25 cellular contexts compared by ENCODE assay signal in genomic region chr20:5913166-5913565, GRCh38. TPM values are rescaled to one million over a fixed set of nuclear protein-coding genes. Genes with fewer than 3 reads are reported as not detected.
DNase-seq lines count a peak whose midpoint lies in the region; ATAC-seq, FAIRE-seq and TF ChIP-seq lines count a peak whose summit lies in the region.
"Had no signal": no experiment of that assay in that cellular context is flagged by ENCODE, and none has a peak within 500 bp of the region (broad histone marks: within the 10 kb centered on the region; RNA-seq: fewer than 3 reads in every experiment).

No MANE protein-coding gene starts in this region.

- H3K79me2 ChIP-seq in HepG2 (ENCODE audit: insufficient read depth, low read length), result no peaks in the 10 kb centered on the region

- H4K20me1 ChIP-seq in HepG2 (ENCODE audit: insufficient read depth, low read length), result no peaks in the 10 kb centered on the region

- ATAC-seq in HepG2 (no peak), right lobe of liver (no peak), GM18498 (IDR thresholded peaks at IDR 0.05; ENCODE audit: unreplicated experiment) (no peak)
- ATAC-seq: A549; CD8-positive, alpha-beta T cell; GM23338; T-cell had no signal

- no peak for TF ChIP-seq EP300 in HepG2 (IDR thresholded peaks at IDR 0.05; ENCODE audit: low read depth in 2 of 2, low read length in 2 of 2)
- no peak for TF ChIP-seq EP300 in HepG2 (CRISPR knock-in tag; IDR thresholded peaks at IDR 0.05; ENCODE audit: borderline replicate concordance)

- 37% methylated on average over 2 of the region's 2 CpGs for WGBS in HepG2 (ENCODE audit: low lambda C conversion rate)
- 65% methylated on average over 2 of the region's 2 CpGs for WGBS in right lobe of liver (ENCODE audit: insufficient coverage, low coverage, low lambda C conversion rate, missing lambda C conversion rate)

- POLR2A ChIA-PET in HepG2 (lab: Yijun Ruan, JAX), result no interaction called here

- H2AFZ ChIP-seq in HepG2 (ENCODE audit: low read length), result no peak overlapping the region
- H2AFZ ChIP-seq: GM23338 had no signal

- CTCF ChIA-PET in HepG2 (lab: Yijun Ruan, JAX; ENCODE audit: low intra/inter-chr PET ratio, low total read pairs), result no interaction called here

- TF ChIP-seq CTCF in HepG2 (CRISPR knock-in tag; IDR thresholded peaks at IDR 0.05) (no peak), right lobe of liver (IDR thresholded peaks at IDR 0.05) (no peak), dorsolateral prefrontal cortex (IDR thresholded peaks at IDR 0.05 in 54 of 56, conservative IDR thresholded peaks at IDR 0.05 in 2 of 56; ENCODE audit: low read depth in 1 of 56, partially characterized antibody in 56 of 56) (no peak)

- BruUV-seq in HepG2 (replicated peaks; lab: Mats Ljungman, UMichigan), result no TSS peak

- H3K4me3 ChIP-seq in HepG2 (replicated peaks in 1 of 3; ENCODE audit: insufficient read depth in 1 of 3, low read depth in 2 of 3, low read length in 3 of 3), result no peak overlapping the region
- H3K4me3 ChIP-seq in right lobe of liver, result no peak overlapping the region
- H3K4me3 ChIP-seq in dorsolateral prefrontal cortex, result peak overlapping the region in 44 of 59 donors; percentile 42 to 73 (median 63)
- H3K4me3 ChIP-seq: A549, GM23338 had no signal

- H3K9me3 ChIP-seq in HepG2 (ENCODE audit: low read length) (no peaks in the 10 kb centered on the region), right lobe of liver (no peaks in the 10 kb centered on the region)
- H3K9me3 ChIP-seq: A549, Caco-2 had no signal

- H3K27me3 ChIP-seq in HepG2 (ENCODE audit: control insufficient read depth in 1 of 2, insufficient read depth in 2 of 2, low read length in 2 of 2) (0 out of 5 replicates have a peak, but pooled peaks cover 0 to 3% of the 10 kb centered on the region in 2 experiments), right lobe of liver (no peaks in the 10 kb centered on the region), dorsolateral prefrontal cortex (peaks cover 0 to 19% (median 0%) of the 10 kb centered on the region in 45 donors)

- DNase-seq in HepG2 (ENCODE audit: low spot score), result no peak
- DNase-seq in right lobe of liver, result no peak
- peak; percentile 9 for DNase-seq in MV-4-11 (lab: John Stamatoyannopoulos, UW)
- DNase-seq in dorsolateral prefrontal cortex, result no peak
- DNase-seq in DMS53 (lab: John Stamatoyannopoulos, UW), result no peak
- DNase-seq in NCI-H128 (lab: John Stamatoyannopoulos, UW; ENCODE audit: unreplicated experiment), result no peak
- DNase-seq: Caco-2; CD8-positive, alpha-beta T cell; DMS79; H9; HFFc6; KBM-7; NCI-H1092 treated with DMSO at 0.1 percent for 48 hours; NCI-H1436 treated with DMSO at 0.1 percent for 48 hours; NCI-H187 treated with DMSO at 0.1 percent for 48 hours; Right ventricle myocardium superior; RPMI8226; T-cell had no signal

- intact Hi-C loops in HepG2 (cut with micrococcal nuclease; ENCODE audit: unreplicated experiment) (no loop called here), right lobe of liver (cut with DNase I) (no loop called here), dorsolateral prefrontal cortex (cut with DNase I) (no loop called here)

- TF ChIP-seq RAD21 in HepG2 (CRISPR knock-in tag; IDR thresholded peaks at IDR 0.05), result no peak

- no peak for FAIRE-seq in HepG2 (lab: Jason Lieb, UNC)
- FAIRE-seq: GM12892, HTR-8/SVneo had no signal

- H3K9ac ChIP-seq in HepG2 (ENCODE audit: insufficient read depth, low read depth, low read length), result no peak overlapping the region

- H3K36me3 ChIP-seq in HepG2 (replicated peaks in 1 of 2; ENCODE audit: control insufficient read depth in 1 of 2, insufficient read depth in 2 of 2, low read length in 2 of 2) (no peaks in the 10 kb centered on the region), right lobe of liver (no peaks in the 10 kb centered on the region)

- H3K27ac ChIP-seq in HepG2 (ENCODE audit: extremely low read length, insufficient read depth, low read length) (no peak overlapping the region), right lobe of liver (no peak overlapping the region), dorsolateral prefrontal cortex (peak overlapping the region in 1 of 59 donors; percentile 97)
- H3K27ac ChIP-seq: A549, C4-2B had no signal

- H3K4me2 ChIP-seq in HepG2 (ENCODE audit: low read depth, low read length), result no peak overlapping the region
- H3K4me2 ChIP-seq: A549 had no signal

- H3K4me1 ChIP-seq in HepG2 (ENCODE audit: insufficient read depth, low read length), result peaks cover 13% of the 10 kb centered on the region
- H3K4me1 ChIP-seq in right lobe of liver, result peaks cover 0 to 8% (median 0%) of the 10 kb centered on the region in 4 donors
- H3K4me1 ChIP-seq: Caco-2 had no signal

- TF ChIP-seq POLR2A in HepG2 (IDR thresholded peaks at IDR 0.05; ENCODE audit: insufficient read depth in 1 of 2, low read depth in 2 of 2, low read length in 2 of 2), result no peak
- no peak for TF ChIP-seq POLR2A in right lobe of liver (IDR thresholded peaks at IDR 0.05)

- in situ Hi-C loops in HepG2 (cut with HindIII; ENCODE audit: extremely low pct_ligation_motif_present, low pct_unique_long_range_greater_than_20kb), result no loop called here

RNA-seq across cellular contexts. Expression of gene CHGB, which starts 1.9 kb away (rescaled TPM):
- 0.20 and 0.86 TPM in 2 replicates for total RNA-seq in HepG2 (2016; rRNA removed; fragmentation: Illumina TruSeq; extraction: Trizol)
- 0.09 TPM in 1 of 2 replicates, not detected in the other for total RNA-seq in HepG2 (2016; cell fraction: cytosol; rRNA removed; fragmentation: Illumina TruSeq; extraction: Trizol; ENCODE audit: low read depth)
- total RNA-seq in HepG2 (2016; cell fraction: insoluble cytoplasmic fraction; rRNA removed; fragmentation: Illumina TruSeq; extraction: Trizol), result 0.40 and 0.58 TPM in 2 replicates
- 0.10 and 0.15 TPM in 2 replicates for total RNA-seq in HepG2 (2016; cell fraction: membrane; rRNA removed; fragmentation: Illumina TruSeq; extraction: Trizol)
- total RNA-seq in HepG2 (2016; cell fraction: nucleus; rRNA removed; fragmentation: Illumina TruSeq; extraction: Trizol), result 0.28 and 0.78 TPM in 2 replicates
- polyA plus RNA-seq in HepG2 (2011; rRNA removed), result 0.26 and 0.28 TPM in 2 replicates
- polyA plus RNA-seq in HepG2 (2011; cell fraction: cytosol; rRNA removed), result 0.32 and 0.36 TPM in 2 replicates
- 0.23 and 0.27 TPM in 2 replicates for polyA plus RNA-seq in HepG2 (2011; cell fraction: nucleus; rRNA removed)
- 0.17 and 0.56 TPM in 2 replicates for polyA plus RNA-seq in HepG2 (2012)
- polyA plus RNA-seq in HepG2 (2016; cell fraction: cytosol; fragmentation: Illumina TruSeq; extraction: Trizol; ENCODE audit: low read depth), result 0.08 and 0.15 TPM in 2 replicates
- polyA plus RNA-seq in HepG2 (2016; cell fraction: insoluble cytoplasmic fraction; fragmentation: Illumina TruSeq; extraction: Trizol; ENCODE audit: low read depth), result 0.45 and 0.49 TPM in 2 replicates
- 0.15 and 0.21 TPM in 2 replicates for polyA plus RNA-seq in HepG2 (2016; cell fraction: membrane; fragmentation: Illumina TruSeq; extraction: Trizol; ENCODE audit: low read depth)
- 1.3 and 1.4 TPM in 2 replicates for polyA plus RNA-seq in HepG2 (2016; cell fraction: nucleus; fragmentation: Illumina TruSeq; extraction: Trizol; ENCODE audit: insufficient read depth, low read depth)
- 0.12 TPM in 1 of 2 replicates, not detected in the other for polyA minus RNA-seq in HepG2 (2011; rRNA and poly(A)+ RNA removed; ENCODE audit: low replicate concordance)
- polyA minus RNA-seq in HepG2 (2011; cell fraction: cytosol; rRNA and poly(A)+ RNA removed), result 0.40 TPM in 1 of 2 replicates, not detected in the other
- not detected in 2 replicates for polyA minus RNA-seq in HepG2 (2011; cell fraction: nucleus; rRNA and poly(A)+ RNA removed)
- total RNA-seq in right lobe of liver, result under 1 TPM in 1 of 6 experiments, not detected in 5; 0.13 TPM
- total RNA-seq in dorsolateral prefrontal cortex, result 100 to 1,000 TPM in 57 of 120 experiments, 10 to 100 TPM in 63; 21.2 to 191 (median 99.8) TPM
- total RNA-seq: CD8-positive, alpha-beta T cell; NCI-H460 had no signal

RNA-seq across cellular contexts. Expression of gene TRMT6, which starts 37.2 kb away (rescaled TPM):
- total RNA-seq in HepG2 (2016; rRNA removed; fragmentation: Illumina TruSeq; extraction: Trizol) (37.8 and 51.1 TPM in 2 replicates), right lobe of liver (1 to 10 TPM; 2.8 to 5.8 (median 4.3) TPM), dorsolateral prefrontal cortex (10 to 100 TPM in 98 of 120 experiments, 1 to 10 TPM in 22; 5.5 to 20.4 (median 12.4) TPM)
- total RNA-seq in HepG2 (2016; cell fraction: cytosol; rRNA removed; fragmentation: Illumina TruSeq; extraction: Trizol; ENCODE audit: low read depth), result 3.2 and 4.1 TPM in 2 replicates
- 36.1 and 50.1 TPM in 2 replicates for total RNA-seq in HepG2 (2016; cell fraction: insoluble cytoplasmic fraction; rRNA removed; fragmentation: Illumina TruSeq; extraction: Trizol)
- 11.6 and 12.7 TPM in 2 replicates for total RNA-seq in HepG2 (2016; cell fraction: membrane; rRNA removed; fragmentation: Illumina TruSeq; extraction: Trizol)
- total RNA-seq in HepG2 (2016; cell fraction: nucleus; rRNA removed; fragmentation: Illumina TruSeq; extraction: Trizol), result 19.1 and 21.2 TPM in 2 replicates
- polyA plus RNA-seq in HepG2 (2011; rRNA removed), result 8.9 and 10.5 TPM in 2 replicates
- polyA plus RNA-seq in HepG2 (2011; cell fraction: cytosol; rRNA removed), result 6.0 and 8.6 TPM in 2 replicates
- 5.7 and 6.8 TPM in 2 replicates for polyA plus RNA-seq in HepG2 (2011; cell fraction: nucleus; rRNA removed)
- polyA plus RNA-seq in HepG2 (2012), result 14.7 and 17.7 TPM in 2 replicates
- polyA plus RNA-seq in HepG2 (2016; cell fraction: cytosol; fragmentation: Illumina TruSeq; extraction: Trizol; ENCODE audit: low read depth), result 2.6 and 2.9 TPM in 2 replicates
- polyA plus RNA-seq in HepG2 (2016; cell fraction: insoluble cytoplasmic fraction; fragmentation: Illumina TruSeq; extraction: Trizol; ENCODE audit: low read depth), result 50.0 and 54.7 TPM in 2 replicates
- polyA plus RNA-seq in HepG2 (2016; cell fraction: membrane; fragmentation: Illumina TruSeq; extraction: Trizol; ENCODE audit: low read depth), result 6.4 and 6.7 TPM in 2 replicates
- 31.4 and 32.2 TPM in 2 replicates for polyA plus RNA-seq in HepG2 (2016; cell fraction: nucleus; fragmentation: Illumina TruSeq; extraction: Trizol; ENCODE audit: insufficient read depth, low read depth)
- polyA minus RNA-seq in HepG2 (2011; rRNA and poly(A)+ RNA removed; ENCODE audit: low replicate concordance), result 2.2 and 4.1 TPM in 2 replicates
- 7.7 and 7.9 TPM in 2 replicates for polyA minus RNA-seq in HepG2 (2011; cell fraction: cytosol; rRNA and poly(A)+ RNA removed)
- 9.3 and 13.8 TPM in 2 replicates for polyA minus RNA-seq in HepG2 (2011; cell fraction: nucleus; rRNA and poly(A)+ RNA removed)

RNA-seq across cellular contexts. Expression of gene MCM8, which starts 37.3 kb away (rescaled TPM):
- total RNA-seq in HepG2 (2016; rRNA removed; fragmentation: Illumina TruSeq; extraction: Trizol) (59.3 and 91.2 TPM in 2 replicates), right lobe of liver (1 to 10 TPM; 1.4 to 2.5 (median 1.6) TPM), dorsolateral prefrontal cortex (1 to 10 TPM; 2.2 to 8.2 (median 5.0) TPM)
- 15.7 and 19.4 TPM in 2 replicates for total RNA-seq in HepG2 (2016; cell fraction: cytosol; rRNA removed; fragmentation: Illumina TruSeq; extraction: Trizol; ENCODE audit: low read depth)
- 56.1 and 90.3 TPM in 2 replicates for total RNA-seq in HepG2 (2016; cell fraction: insoluble cytoplasmic fraction; rRNA removed; fragmentation: Illumina TruSeq; extraction: Trizol)
- total RNA-seq in HepG2 (2016; cell fraction: membrane; rRNA removed; fragmentation: Illumina TruSeq; extraction: Trizol), result 31.1 and 31.6 TPM in 2 replicates
- total RNA-seq in HepG2 (2016; cell fraction: nucleus; rRNA removed; fragmentation: Illumina TruSeq; extraction: Trizol), result 37.2 and 42.4 TPM in 2 replicates
- 7.7 and 11.5 TPM in 2 replicates for polyA plus RNA-seq in HepG2 (2011; rRNA removed)
- polyA plus RNA-seq in HepG2 (2011; cell fraction: cytosol; rRNA removed), result 4.4 and 5.6 TPM in 2 replicates
- polyA plus RNA-seq in HepG2 (2011; cell fraction: nucleus; rRNA removed), result 4.2 and 4.6 TPM in 2 replicates
- 9.5 and 15.9 TPM in 2 replicates for polyA plus RNA-seq in HepG2 (2012)
- polyA plus RNA-seq in HepG2 (2016; cell fraction: cytosol; fragmentation: Illumina TruSeq; extraction: Trizol; ENCODE audit: low read depth), result 2.3 and 2.4 TPM in 2 replicates
- 54.6 and 61.4 TPM in 2 replicates for polyA plus RNA-seq in HepG2 (2016; cell fraction: insoluble cytoplasmic fraction; fragmentation: Illumina TruSeq; extraction: Trizol; ENCODE audit: low read depth)
- polyA plus RNA-seq in HepG2 (2016; cell fraction: membrane; fragmentation: Illumina TruSeq; extraction: Trizol; ENCODE audit: low read depth), result 8.8 and 9.4 TPM in 2 replicates
- 34.3 and 37.9 TPM in 2 replicates for polyA plus RNA-seq in HepG2 (2016; cell fraction: nucleus; fragmentation: Illumina TruSeq; extraction: Trizol; ENCODE audit: insufficient read depth, low read depth)
- 4.8 and 11.3 TPM in 2 replicates for polyA minus RNA-seq in HepG2 (2011; rRNA and poly(A)+ RNA removed; ENCODE audit: low replicate concordance)
- 7.7 and 10.4 TPM in 2 replicates for polyA minus RNA-seq in HepG2 (2011; cell fraction: cytosol; rRNA and poly(A)+ RNA removed)
- polyA minus RNA-seq in HepG2 (2011; cell fraction: nucleus; rRNA and poly(A)+ RNA removed), result 11.6 and 11.7 TPM in 2 replicates

Comparison
In these comparisons a context has a peak if more than half of its experiments do, and no peak if none do; other contexts are left out.
1. H3K4me3 ChIP-seq: peak in dorsolateral prefrontal cortex (44 of 59); none in HepG2 (0 of 3) and right lobe of liver (0 of 3).
2. RNA of gene CHGB, which starts 1.9 kb away (total RNA-seq): 21.2 to 191 TPM in dorsolateral prefrontal cortex; 0.09 to 0.86 TPM in HepG2 and 0.13 TPM in right lobe of liver; every median in the first group is over 10 times any median in the second.